ENCODE assay signal across 8 cellular contexts in genomic region chr1:203320546-203321272, GRCh38. TPM values are rescaled to one million over a fixed set of nuclear protein-coding genes. Genes with fewer than 3 reads are reported as not detected.
DNase-seq lines count a peak whose midpoint lies in the region; ATAC-seq and TF ChIP-seq lines count a peak whose summit lies in the region.

No MANE protein-coding gene starts in this region.

- no peak overlapping the region for H3K4me2 ChIP-seq in PC-9

- no peak for TF ChIP-seq EP300 in suprapubic skin (IDR thresholded peaks at IDR 0.05)

- ATAC-seq in GM19438 (IDR thresholded peaks at IDR 0.05; ENCODE audit: low read depth, unreplicated experiment) (peak; percentile 75), HG03439 (IDR thresholded peaks at IDR 0.05; ENCODE audit: unreplicated experiment) (peak; percentile 60)

- no TSS peak for BruUV-seq in PC-9 (replicated peaks; lab: Mats Ljungman, UMichigan)

- no peak for TF ChIP-seq POLR2A in suprapubic skin (IDR thresholded peaks at IDR 0.05)

- no peak overlapping the region for H2AFZ ChIP-seq in PC-9

- CTCF ChIA-PET in PC-9 (lab: Charles Lee): no interaction called here

- H3K4me1 ChIP-seq in suprapubic skin (peaks cover 76% of the 10 kb centered on the region), PC-9 (replicated peaks; ENCODE audit: insufficient read depth) (peaks cover 4% of the 10 kb centered on the region)

- H3K4me3 ChIP-seq in suprapubic skin (no peak overlapping the region), PC-9 (no peak overlapping the region)

- H3K79me2 ChIP-seq in PC-9 (ENCODE audit: low read depth): no peaks in the 10 kb centered on the region

- peak; percentile 59 for DNase-seq in DMS 273 treated with DMSO at 0.1 percent for 48 hours (lab: John Stamatoyannopoulos, UW)
- DNase-seq in NCI-H748 (lab: John Stamatoyannopoulos, UW; ENCODE audit: unreplicated experiment): peak; percentile 97
- peak; percentile 46 for DNase-seq in activated gamma-delta T cell treated with anti-CD3 and anti-CD28 coated beads, Interleukin-2, amount 50 U/mL, for 16 hours (ENCODE audit: low read depth)
- peak; percentile 68 for DNase-seq in iPS-NIHi11 (ENCODE audit: low spot score)
- no peak for DNase-seq in suprapubic skin (ENCODE audit: low spot score in 2 of 2)
- no peak for DNase-seq in PC-9

- whole genome bisulfite sequencing in suprapubic skin: 30% methylated on average over 6 of the region's 6 CpGs

- no peaks in the 10 kb centered on the region for H4K20me1 ChIP-seq in PC-9 (ENCODE audit: insufficient read depth)

- POLR2A ChIA-PET in PC-9 (lab: Charles Lee; ENCODE audit: unreplicated experiment): interaction anchor here (0.6 kb wide), 2 partner anchors 11 to 13 kb away, joined by 3 read pairs; no protein-coding TSS in a partner anchor

- H3K9me3 ChIP-seq in suprapubic skin (no peaks in the 10 kb centered on the region), PC-9 (ENCODE audit: insufficient read depth, low read depth) (no peaks in the 10 kb centered on the region)

- H3F3A ChIP-seq in PC-9 (ENCODE audit: insufficient read depth, low read depth): no peaks in the 10 kb centered on the region

- intact Hi-C loops in PC-9 (cut with micrococcal nuclease; ENCODE audit: unreplicated experiment): no loop called here

- H3K9me2 ChIP-seq in PC-9 (ENCODE audit: insufficient read depth): no peaks in the 10 kb centered on the region

- H3K27ac ChIP-seq in suprapubic skin (peak overlapping the region; percentile 71), PC-9 (no peak overlapping the region)

- H3K27me3 ChIP-seq in suprapubic skin (no peaks in the 10 kb centered on the region), PC-9 (ENCODE audit: insufficient read depth, low read depth) (peaks cover 22% of the 10 kb centered on the region; the same call in 1 of the 2 replicates)

- TF ChIP-seq CTCF in suprapubic skin (IDR thresholded peaks at IDR 0.05) (no peak), PC-9 (conservative IDR thresholded peaks at IDR 0.05) (no peak)

- no peaks in the 10 kb centered on the region for H3K36me3 ChIP-seq in suprapubic skin
- no peaks in the 10 kb centered on the region for H3K36me3 ChIP-seq in PC-9 (ENCODE audit: low read depth)

RNA-seq across cellular contexts. Expression of gene BTG2, which starts 15.4 kb away (rescaled TPM):
- 100 to 1,000 TPM; 160 to 319 (median 193) TPM for total RNA-seq in suprapubic skin
- 11.1 and 13.8 TPM in 2 replicates for total RNA-seq in PC-9 (2021)

RNA-seq across cellular contexts. Expression of gene FMOD, which starts 30.2 kb away (rescaled TPM):
- total RNA-seq in suprapubic skin (10 to 100 TPM; 13.3 to 36.6 (median 22.9) TPM), PC-9 (2021) (not detected in 2 replicates)

Comparison
In these comparisons a context has a peak if more than half of its experiments do, and no peak if none do; other contexts are left out.
1. DNase-seq: peak in DMS 273 treated with DMSO at 0.1 percent for 48 hours (single experiment), NCI-H748 (single experiment), activated gamma-delta T cell treated with anti-CD3 and anti-CD28 coated beads, Interleukin-2, amount 50 U/mL, for 16 hours (single experiment) and iPS-NIHi11 (single experiment); none in suprapubic skin (0 of 2) and PC-9 (0 of 2).
2. RNA of gene BTG2, which starts 15.4 kb away (total RNA-seq): 160 to 319 TPM in suprapubic skin; 11.1 to 13.8 TPM in PC-9; every median in the first group is over 10 times any median in the second.
3. RNA of gene FMOD, which starts 30.2 kb away (total RNA-seq): 13.3 to 36.6 TPM in suprapubic skin; not detected in PC-9; every median in the first group is over 10 times any median in the second.